ENCODE assay signal across 24 cellular contexts in genomic region chr1:160642281-160642644, GRCh38. TPM values are rescaled to one million over a fixed set of nuclear protein-coding genes. Genes with fewer than 3 reads are reported as not detected.
DNase-seq lines count a peak whose midpoint lies in the region; ATAC-seq and TF ChIP-seq lines count a peak whose summit lies in the region.
"Had no signal": no experiment of that assay in that cellular context is flagged by ENCODE, and none has a peak within 500 bp of the region (broad histone marks: within the 10 kb centered on the region; RNA-seq: fewer than 3 reads in every experiment).

No MANE protein-coding gene starts in this region.

- H3K27ac Mint-ChIP-seq in stimulated activated naive CD8-positive, alpha-beta T cell treated with anti-CD3 and anti-CD28 coated beads, Interleukin-15, Interleukin-2, amounts not matched to agents 100 ng/mL and 50 ng/mL, for 24 hours = peak overlapping the region; percentile 100
- peak overlapping the region; percentile 95 for H3K27ac Mint-ChIP-seq in activated naive CD8-positive, alpha-beta T cell treated with anti-CD3 and anti-CD28 coated beads, Interleukin-2, amount 50 U/mL, for 24 hours
- H3K27ac Mint-ChIP-seq: nephron progenitor cell, progenitor cell of endocrine pancreas had no signal

- H3K36me3 ChIP-seq in KOPT-K1 (ENCODE audit: insufficient read depth, low read length) (no peaks in the 10 kb centered on the region), thymus (ENCODE audit: control insufficient read depth, insufficient read depth) (peaks cover 6% of the 10 kb centered on the region), sigmoid colon (no peaks in the 10 kb centered on the region)
- H3K36me3 ChIP-seq: colonic mucosa had no signal

- intact Hi-C loops in sigmoid colon (cut with DNase I) = no loop called here

- peaks cover 74% of the 10 kb centered on the region for H3K4me1 Mint-ChIP-seq in stimulated activated naive CD8-positive, alpha-beta T cell treated with anti-CD3 and anti-CD28 coated beads, Interleukin-15, Interleukin-2, amounts not matched to agents 100 ng/mL and 50 ng/mL, for 24 hours (ENCODE audit: low read depth)
- H3K4me1 Mint-ChIP-seq in activated naive CD8-positive, alpha-beta T cell treated with anti-CD3 and anti-CD28 coated beads, Interleukin-2, amount 50 U/mL, for 24 hours = peaks cover 72% of the 10 kb centered on the region

- H3K27me3 ChIP-seq in thymus (ENCODE audit: control insufficient read depth, insufficient read depth) (no peaks in the 10 kb centered on the region), sigmoid colon (no peaks in the 10 kb centered on the region)
- H3K27me3 ChIP-seq: colonic mucosa had no signal

- H3K4me3 Mint-ChIP-seq in stimulated activated naive CD8-positive, alpha-beta T cell treated with anti-CD3 and anti-CD28 coated beads, Interleukin-15, Interleukin-2, amounts not matched to agents 100 ng/mL and 50 ng/mL, for 24 hours = peak overlapping the region; percentile 96
- H3K4me3 Mint-ChIP-seq in activated naive CD8-positive, alpha-beta T cell treated with anti-CD3 and anti-CD28 coated beads, Interleukin-2, amount 50 U/mL, for 24 hours = peak overlapping the region; percentile 100
- H3K4me3 Mint-ChIP-seq: nephron progenitor cell had no signal

- TF ChIP-seq CTCF in sigmoid colon (IDR thresholded peaks at IDR 0.05) = no peak

- H3K27ac ChIP-seq in KOPT-K1 (ENCODE audit: low read depth, low read length, poor library complexity, severe bottlenecking) = peak overlapping the region; percentile 62
- peak overlapping the region; percentile 92 for H3K27ac ChIP-seq in thymus (ENCODE audit: low read depth)
- H3K27ac ChIP-seq in sigmoid colon = no peak overlapping the region
- H3K27ac ChIP-seq: colonic mucosa, GM23248 had no signal

- H3K36me3 Mint-ChIP-seq in stimulated activated naive CD8-positive, alpha-beta T cell treated with anti-CD3 and anti-CD28 coated beads, Interleukin-15, Interleukin-2, amounts not matched to agents 100 ng/mL and 50 ng/mL, for 24 hours (ENCODE audit: low read depth) = peaks cover 84% of the 10 kb centered on the region
- peaks cover 76% of the 10 kb centered on the region for H3K36me3 Mint-ChIP-seq in activated naive CD8-positive, alpha-beta T cell treated with anti-CD3 and anti-CD28 coated beads, Interleukin-2, amount 50 U/mL, for 24 hours (ENCODE audit: low read depth)

- no peaks in the 10 kb centered on the region for H3K9me3 ChIP-seq in KOPT-K1 (ENCODE audit: insufficient read depth, low read length, poor library complexity, severe bottlenecking)
- no peaks in the 10 kb centered on the region for H3K9me3 ChIP-seq in thymus (ENCODE audit: control insufficient read depth)
- no peaks in the 10 kb centered on the region for H3K9me3 ChIP-seq in sigmoid colon
- H3K9me3 ChIP-seq: colonic mucosa had no signal

- ATAC-seq in stimulated activated naive CD8-positive, alpha-beta T cell treated with anti-CD3 and anti-CD28 coated beads, Interleukin-15, Interleukin-2, amounts not matched to agents 100 U/mL and 50 U/mL, for 24 hours = no peak
- ATAC-seq in activated naive CD8-positive, alpha-beta T cell treated with anti-CD3 and anti-CD28 coated beads, Interleukin-2, amount 50 U/mL, for 24 hours = no peak

- TF ChIP-seq EP300 in sigmoid colon (IDR thresholded peaks at IDR 0.05) = no peak

- WGBS in thymus = 98% methylated on average over 2 of the region's 2 CpGs
- WGBS in sigmoid colon, 2 donors = 92 to 94% methylated on average over 2 of the region's 2 CpGs

- DNase-seq in stimulated activated naive CD8-positive, alpha-beta T cell treated with anti-CD3 and anti-CD28 coated beads, Interleukin-15, Interleukin-2, amounts not matched to agents 100 U/mL and 50 U/mL, for 24 hours = no peak
- DNase-seq in activated naive CD8-positive, alpha-beta T cell treated with anti-CD3 and anti-CD28 coated beads, Interleukin-2, amount 50 U/mL, for 24 hours = no peak
- no peak for DNase-seq in sigmoid colon
- DNase-seq in NAMALWA (ENCODE audit: low spot score) = no peak
- no peak for DNase-seq in ACHN
- DNase-seq: activated CD4-positive, alpha-beta T cell treated with anti-CD3 and anti-CD28 coated beads for 48 hours; activated effector memory CD4-positive, alpha-beta T cell treated with Interleukin-2 at 50 U/mL for 16 hours; colonic mucosa; GF-D8; GM23248; hypothalamus; kidney; mammary epithelial cell; NCI-H1417; NCI-H2171; nephron progenitor cell; stimulated activated CD4-positive, alpha-beta T cell treated with anti-CD3 and anti-CD28 coated beads, Interleukin-4, amount 100 ng/mL, for 24 hours had no signal

- H3K4me1 ChIP-seq in thymus (ENCODE audit: control insufficient read depth, insufficient read depth, low read length) (peaks cover 20% of the 10 kb centered on the region), sigmoid colon (no peaks in the 10 kb centered on the region)
- H3K4me1 ChIP-seq: colonic mucosa had no signal

- H3K9me3 Mint-ChIP-seq in stimulated activated naive CD8-positive, alpha-beta T cell treated with anti-CD3 and anti-CD28 coated beads, Interleukin-15, Interleukin-2, amounts not matched to agents 100 ng/mL and 50 ng/mL, for 24 hours = no peaks in the 10 kb centered on the region
- no peaks in the 10 kb centered on the region for H3K9me3 Mint-ChIP-seq in activated naive CD8-positive, alpha-beta T cell treated with anti-CD3 and anti-CD28 coated beads, Interleukin-2, amount 50 U/mL, for 24 hours
- H3K9me3 Mint-ChIP-seq: nephron progenitor cell had no signal

- H3K4me3 ChIP-seq in thymus (ENCODE audit: low read length) (peak overlapping the region; percentile 75), sigmoid colon (no peak overlapping the region)
- H3K4me3 ChIP-seq: colonic mucosa, GM23248 had no signal

- in situ Hi-C loops in ACHN (cut with HindIII; ENCODE audit: low pct_ligation_motif_present, low pct_unique_long_range_greater_than_20kb, low sequenced_read_pairs) = no loop called here

- H3K27me3 Mint-ChIP-seq in stimulated activated naive CD8-positive, alpha-beta T cell treated with anti-CD3 and anti-CD28 coated beads, Interleukin-15, Interleukin-2, amounts not matched to agents 100 ng/mL and 50 ng/mL, for 24 hours = no peaks in the 10 kb centered on the region
- H3K27me3 Mint-ChIP-seq in activated naive CD8-positive, alpha-beta T cell treated with anti-CD3 and anti-CD28 coated beads, Interleukin-2, amount 50 U/mL, for 24 hours = no peaks in the 10 kb centered on the region

- no peak for TF ChIP-seq POLR2A in sigmoid colon (IDR thresholded peaks at IDR 0.05)

RNA-seq across cellular contexts. Expression of gene SLAMF1, which starts 4.6 kb away (rescaled TPM):
- polyA plus RNA-seq in thymus = 115 TPM
- 1 to 10 TPM in 1 of 4 donors, under 1 TPM in 3; under 0.01 to 1.6 (median 0.22) TPM for total RNA-seq in sigmoid colon
- polyA plus RNA-seq in sigmoid colon = 1 to 10 TPM in 1 of 3 donors, not detected in 2; 6.1 TPM
- total RNA-seq: endothelial cell of umbilical vein, fibroblast of villous mesenchyme, GM23248, mammary epithelial cell, progenitor cell of endocrine pancreas, temporal lobe had no signal
- polyA plus RNA-seq: endothelial cell of umbilical vein, GM23248, mammary epithelial cell had no signal

Comparison
In these comparisons a context has a peak if more than half of its experiments do, and no peak if none do; other contexts are left out.
1. H3K27ac ChIP-seq: peak in KOPT-K1 (single experiment) and thymus (single experiment); none in sigmoid colon (0 of 4).
2. RNA of gene SLAMF1, which starts 4.6 kb away (polyA plus RNA-seq): 115 TPM in thymus (single experiment); 6.1 TPM in sigmoid colon; every median in the first group is over 10 times any median in the second.